1 cellular context compared by ENCODE assay signal in the genomic region with DNA sequence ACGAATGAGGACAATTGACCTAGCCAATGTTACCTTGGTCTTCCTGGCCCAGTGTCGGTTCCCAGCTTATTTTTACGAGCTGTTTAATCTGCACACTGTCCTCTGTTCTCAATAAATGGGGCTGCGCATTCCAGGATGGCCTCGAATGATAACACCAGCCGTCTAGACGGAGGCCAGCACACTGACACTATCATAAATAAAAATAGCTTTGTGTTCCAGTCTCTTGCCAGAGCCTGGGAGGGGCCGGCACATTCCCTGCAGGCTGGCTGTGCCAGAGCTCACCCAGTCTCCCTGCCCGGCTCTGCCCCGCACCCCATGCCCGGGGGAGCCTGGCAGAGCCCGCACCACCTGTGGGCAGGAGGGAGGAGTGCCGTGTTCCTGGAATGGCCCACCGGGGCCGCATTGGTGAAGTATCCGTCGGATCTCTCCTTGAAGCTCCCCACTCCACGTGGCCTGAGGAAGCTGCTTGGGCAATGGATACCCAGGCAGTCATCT.
TF ChIP-seq lines count a peak whose summit lies in the region.

No MANE protein-coding gene starts in this region.

TF ChIP-seq in endothelial cell of umbilical vein, 7 proteins besides CTCF, POLR2A, EP300 and RAD21 (continued from another document):
- TF ChIP-seq, protein P1, sequence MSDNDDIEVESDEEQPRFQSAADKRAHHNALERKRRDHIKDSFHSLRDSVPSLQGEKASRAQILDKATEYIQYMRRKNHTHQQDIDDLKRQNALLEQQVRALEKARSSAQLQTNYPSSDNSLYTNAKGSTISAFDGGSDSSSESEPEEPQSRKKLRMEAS (IDR thresholded peaks at IDR 0.05; ENCODE audit: insufficient read depth, insufficient read length), result no peak
- TF ChIP-seq EZH2 (IDR thresholded peaks at IDR 0.05; ENCODE audit: borderline replicate concordance, low read depth, low read length, severe bottlenecking), result no peak
